Comparison of ENCODE assay signal across 9 cellular contexts in genomic region chr9:114364123-114364522, GRCh38. TPM values are rescaled to one million over a fixed set of nuclear protein-coding genes. Genes with fewer than 3 reads are reported as not detected.
DNase-seq lines count a peak whose midpoint lies in the region.
"Had no signal": no experiment of that assay in that cellular context is flagged by ENCODE, and none has a peak within 500 bp of the region (broad histone marks: within the 10 kb centered on the region; RNA-seq: fewer than 3 reads in every experiment).

No MANE protein-coding gene starts in this region.

- peaks cover 75% of the 10 kb centered on the region for H3K4me1 Mint-ChIP-seq in activated naive CD4-positive, alpha-beta T cell treated with anti-CD3 and anti-CD28 coated beads for 36 hours (ENCODE audit: low read depth)

- H3K9me3 Mint-ChIP-seq in activated naive CD4-positive, alpha-beta T cell treated with anti-CD3 and anti-CD28 coated beads for 36 hours = no peaks in the 10 kb centered on the region

- CTCF ChIA-PET in activated naive CD4-positive, alpha-beta T cell treated with anti-CD3 and anti-CD28 coated beads for 36 hours (lab: Charles Lee) = interaction anchor here (1.2 to 2.4 kb wide), 6 partner anchors 12 to 42 kb away, joined by 3 to 9 read pairs (median 6); partner anchors contain the start of gene AKNA

- 66% methylated on average over 1 of the region's 1 CpG for WGBS in urinary bladder

- intact Hi-C loops in activated naive CD4-positive, alpha-beta T cell treated with anti-CD3 and anti-CD28 coated beads for 36 hours (cut with micrococcal nuclease) = no loop called here

- peak overlapping the region; percentile 94 for H3K27ac Mint-ChIP-seq in activated naive CD4-positive, alpha-beta T cell treated with anti-CD3 and anti-CD28 coated beads for 36 hours

- H3K36me3 ChIP-seq in urinary bladder (ENCODE audit: insufficient read depth) = peaks cover 11% of the 10 kb centered on the region

- no peak overlapping the region for H3K4me3 ChIP-seq in urinary bladder (ENCODE audit: low read depth, low read length)

- DNase-seq in activated naive CD4-positive, alpha-beta T cell treated with anti-CD3 and anti-CD28 coated beads for 36 hours = no peak
- no peak for DNase-seq in activated naive CD4-positive, alpha-beta T cell treated with anti-CD3 and anti-CD28 coated beads, Interleukin-2, amount 50 U/mL, for 16 hours
- peak; percentile 19 for DNase-seq in T1000 (lab: John Stamatoyannopoulos, UW)
- DNase-seq in fibroblast of the conjunctiva (ENCODE audit: low read depth) = peak; percentile 28
- no peak for DNase-seq in ureter (ENCODE audit: low spot score)
- no peak for DNase-seq in NCI-H82 treated with DMSO at 0.1 percent for 48 hours (lab: John Stamatoyannopoulos, UW; ENCODE audit: unreplicated experiment)
- DNase-seq in iPS-NIHi7 (ENCODE audit: extremely low spot score) = no peak

- H3K27me3 Mint-ChIP-seq in activated naive CD4-positive, alpha-beta T cell treated with anti-CD3 and anti-CD28 coated beads for 36 hours (ENCODE audit: low read depth) = no peaks in the 10 kb centered on the region

- peaks cover 78% of the 10 kb centered on the region for H3K36me3 Mint-ChIP-seq in activated naive CD4-positive, alpha-beta T cell treated with anti-CD3 and anti-CD28 coated beads for 36 hours (ENCODE audit: low read depth)

- no peak overlapping the region for H3K4me3 Mint-ChIP-seq in activated naive CD4-positive, alpha-beta T cell treated with anti-CD3 and anti-CD28 coated beads for 36 hours

- no peaks in the 10 kb centered on the region for H3K4me1 ChIP-seq in urinary bladder (ENCODE audit: insufficient read depth)

- peak overlapping the region; percentile 76 for H3K27ac ChIP-seq in urinary bladder (ENCODE audit: low read depth)

RNA-seq across cellular contexts. Expression of gene AKNA, which starts 23.7 kb away (rescaled TPM):
- total RNA-seq in activated naive CD4-positive, alpha-beta T cell treated with anti-CD3 and anti-CD28 coated beads for 36 hours = 100 to 1,000 TPM; 107 to 118 TPM
- total RNA-seq in urinary bladder (21.2 TPM), ureter (68.1 TPM)
- polyA plus RNA-seq in urinary bladder = 25.5 TPM

RNA-seq across cellular contexts. Expression of gene ORM2, which starts 34.5 kb away (rescaled TPM):
- total RNA-seq in activated naive CD4-positive, alpha-beta T cell treated with anti-CD3 and anti-CD28 coated beads for 36 hours = not detected
- total RNA-seq in urinary bladder = not detected
- 3.2 TPM for polyA plus RNA-seq in urinary bladder
- total RNA-seq in ureter = not detected
- total RNA-seq: dermis microvascular lymphatic vessel endothelial cell had no signal

RNA-seq across cellular contexts. Expression of gene ORM1, which starts 41.2 kb away (rescaled TPM):
- total RNA-seq in activated naive CD4-positive, alpha-beta T cell treated with anti-CD3 and anti-CD28 coated beads for 36 hours = not detected
- total RNA-seq in urinary bladder = 0.53 TPM
- polyA plus RNA-seq in urinary bladder = 19.2 TPM
- total RNA-seq in ureter = 3.3 TPM
- total RNA-seq: dermis microvascular lymphatic vessel endothelial cell had no signal

Comparison
In these comparisons a context has a peak if more than half of its experiments do, and no peak if none do; other contexts are left out.
1. DNase-seq: peak in T1000 (single experiment) and fibroblast of the conjunctiva (single experiment); none in activated naive CD4-positive, alpha-beta T cell treated with anti-CD3 and anti-CD28 coated beads for 36 hours (single experiment), activated naive CD4-positive, alpha-beta T cell treated with anti-CD3 and anti-CD28 coated beads, Interleukin-2, amount 50 U/mL, for 16 hours (single experiment), ureter (single experiment), NCI-H82 treated with DMSO at 0.1 percent for 48 hours (single experiment) and iPS-NIHi7 (single experiment).